Comparison of ENCODE assay signal across 32 cellular contexts in genomic region chr6:6080975-6081374, GRCh38.
"Had no signal": no experiment of that assay in that cellular context is flagged by ENCODE, and none has a peak within 500 bp of the region (broad histone marks: within the 10 kb centered on the region; RNA-seq: fewer than 3 reads in every experiment).

No MANE protein-coding gene starts in this region.

- H3K4me3 ChIP-seq: adrenal gland, body of pancreas, breast epithelium had no signal

- H3K27me3 ChIP-seq: adrenal gland, body of pancreas, brain microvascular endothelial cell, breast epithelium had no signal

- H3K9me3 ChIP-seq: adrenal gland, body of pancreas had no signal

- DNase-seq: activated B cell treated with CpG ODN at 0.5 μM for 24 hours; activated CD4-positive, alpha-beta memory T cell treated with anti-CD3 and anti-CD28 coated beads for 36 hours; activated CD4-positive, alpha-beta T cell treated with anti-CD3 and anti-CD28 coated beads for 4 hours; activated CD4-positive, alpha-beta T cell treated with anti-CD3 and anti-CD28 coated beads, Interleukin-2, amount 10 ng/mL, durations not matched to agents 24 days and 14 days; activated CD4-positive, alpha-beta T cell treated with anti-CD3 and anti-CD28 coated beads, Interleukin-2, amount 50 U/mL, for 1 hour; activated CD4-positive, alpha-beta T cell treated with anti-CD3 and anti-CD28 coated beads, Interleukin-2, amount 50 U/mL, for 4 hours; activated CD4-positive, CD25-positive, alpha-beta regulatory T cell treated with anti-CD3 and anti-CD28 coated beads, Interleukin-2, amount 50 U/mL, for 72 hours; activated CD8-positive, alpha-beta memory T cell treated with anti-CD3 and anti-CD28 coated beads, Interleukin-2, amount 50 U/mL, for 4 hours; activated CD8-positive, alpha-beta T cell treated with anti-CD3 and anti-CD28 coated beads for 36 hours; activated effector memory CD4-positive, alpha-beta T cell treated with anti-CD3 and anti-CD28 coated beads, Interleukin-2, amount 50 U/mL, for 16 hours; activated gamma-delta T cell treated with Interleukin-2 at 50 U/mL for 16 hours; activated naive CD4-positive, alpha-beta T cell; activated naive CD4-positive, alpha-beta T cell treated with anti-CD3 and anti-CD28 coated beads for 36 hours; activated naive CD4-positive, alpha-beta T cell treated with anti-CD3 and anti-CD28 coated beads, Interleukin-2, amount 50 U/mL, for 16 hours; activated naive CD8-positive, alpha-beta T cell treated with anti-CD3 and anti-CD28 coated beads for 36 hours; activated T-cell treated with anti-CD3 and anti-CD28 coated beads for 4 hours; activated T-cell treated with anti-CD3 and anti-CD28 coated beads, Interleukin-2, amount 50 U/mL, for 1 hour; activated T-cell treated with anti-CD3 and anti-CD28 coated beads, Interleukin-2, amount 50 U/mL, for 4 hours; activated T-cell treated with anti-CD3 and anti-CD28 coated beads, Interleukin-2, amount 50 U/mL, for 72 hours; adrenal gland; amniotic stem cell; aorta; body of pancreas; brain microvascular endothelial cell; central memory CD4-positive, alpha-beta T cell; T-helper 17 cell had no signal

- H3K27ac ChIP-seq: adrenal gland, body of pancreas, brain microvascular endothelial cell, breast epithelium, VCaP had no signal

- FAIRE-seq: astrocyte, colon had no signal

- ATAC-seq: activated CD8-positive, alpha-beta T cell treated with anti-CD3 and anti-CD28 coated beads for 36 hours; activated naive CD4-positive, alpha-beta T cell treated with anti-CD3 and anti-CD28 coated beads, Interleukin-2, amount 50 U/mL, for 72 hours; activated T-cell treated with anti-CD3 and anti-CD28 coated beads, Interleukin-2, amount 50 U/mL, for 4 hours; activated T-cell treated with anti-CD3 and anti-CD28 coated beads, Interleukin-2, amount 50 U/mL, for 72 hours; activated T-helper 17 cell treated with anti-CD3 and anti-CD28 coated beads, Interleukin-2, amount 50 U/mL, for 72 hours; body of pancreas; T-helper 17 cell had no signal

- H3K4me1 ChIP-seq: adrenal gland, body of pancreas, breast epithelium had no signal

- H3K36me3 ChIP-seq: adrenal gland, brain microvascular endothelial cell, breast epithelium had no signal
